Comparison of ENCODE assay signal across 8 cellular contexts in genomic region chr13:100514788-100515409, GRCh38.
DNase-seq lines count a peak whose midpoint lies in the region; ATAC-seq, FAIRE-seq and TF ChIP-seq lines count a peak whose summit lies in the region.

No MANE protein-coding gene starts in this region.

- no peak overlapping the region for H3K4me3 ChIP-seq in BJ (ENCODE audit: low read depth, low read length)

- FAIRE-seq in GM19239 (lab: Jason Lieb, UNC) = peak; percentile 85

- DNase-seq in BJ (ENCODE audit: low read depth) (no peak), GM19239 (ENCODE audit: insufficient read length, low spot score) (peak; percentile 81), NCI-H345 treated with DMSO at 0.1 percent for 48 hours (lab: John Stamatoyannopoulos, UW; ENCODE audit: unreplicated experiment) (peak; percentile 85), cerebellum (ENCODE audit: low spot score) (peak; percentile 91), left lobe of liver (ENCODE audit: low spot score) (peak; percentile 80)
- DNase-seq in activated CD4-positive, alpha-beta T cell treated with anti-CD3 and anti-CD28 coated beads for 1 hour = peak; percentile 53
- DNase-seq in stimulated activated CD4-positive, alpha-beta T cell treated with anti-CD3 and anti-CD28 coated beads, TNF-alpha, amount 100 ng/mL, for 24 hours (ENCODE audit: low read depth in 3 of 3) = peak; percentile 51 to 68 (median 53)

- CTCF ChIA-PET in BJ (lab: Yijun Ruan, JAX) = interaction anchor here (0.6 to 3.6 kb wide), 28 partner anchors 10 to 1029 kb away, joined by 3 to 42 read pairs (median 5); partner anchors contain the start of gene PCCA

- TF ChIP-seq CTCF in BJ (IDR thresholded peaks at IDR 0.05; ENCODE audit: insufficient read depth, low read depth, low read length) = peak; percentile 96

- H3K27me3 ChIP-seq in BJ (ENCODE audit: control insufficient read depth, insufficient read depth, low read length) = no peaks in the 10 kb centered on the region

- H3K36me3 ChIP-seq in BJ (ENCODE audit: control insufficient read depth, insufficient read depth, low read length) = no peaks in the 10 kb centered on the region; the same call in 1 of the 2 replicates

- ATAC-seq in HG03378 (IDR thresholded peaks at IDR 0.05; ENCODE audit: unreplicated experiment) (peak; percentile 93), left lobe of liver (peak; percentile 79)

- POLR2A ChIA-PET in BJ (lab: Charles Lee) = no interaction called here
